Comparison of ENCODE assay signal across 26 cellular contexts in genomic region chr3:36647423-36647853, GRCh38.
DNase-seq lines count a peak whose midpoint lies in the region; ATAC-seq, FAIRE-seq and TF ChIP-seq lines count a peak whose summit lies in the region.
"Had no signal": no experiment of that assay in that cellular context is flagged by ENCODE, and none has a peak within 500 bp of the region (broad histone marks: within the 10 kb centered on the region; RNA-seq: fewer than 3 reads in every experiment).

No MANE protein-coding gene starts in this region.

- H3K36me3 ChIP-seq in K562 (ENCODE audit: control insufficient read depth, insufficient read depth, low read length): no peaks in the 10 kb centered on the region
- H3K36me3 ChIP-seq: HAP-1, stomach had no signal

- no peak overlapping the region for H2AFZ ChIP-seq in K562 (ENCODE audit: low read depth, low read length)

- H3K4me1 ChIP-seq in K562 (replicated peaks in 1 of 2; ENCODE audit: control insufficient read depth in 2 of 2, insufficient read depth in 2 of 2, low read length in 2 of 2): no peaks in the 10 kb centered on the region; a peak in 1 of 5 replicates
- H3K4me1 ChIP-seq: HAP-1, stomach had no signal

- TF ChIP-seq RAD21 in K562 (CRISPR knock-in tag; conservative IDR thresholded peaks at IDR 0.05 in 1 of 2, IDR thresholded peaks at IDR 0.05 in 1 of 2): 0 out of 4 replicates have a peak, but pooled peaks of 1 of the 2 experiments have one; percentile 12

- H4K20me1 ChIP-seq in K562 (replicated peaks; ENCODE audit: control insufficient read depth, insufficient read depth, low read length): no peaks in the 10 kb centered on the region

- POLR2A ChIA-PET in K562 (lab: Yijun Ruan, JAX) (no interaction called here), RWPE1 (lab: Yijun Ruan, JAX; ENCODE audit: low non-redundant PET) (no interaction called here)

- BruUV-seq in K562 (replicated peaks; lab: Mats Ljungman, UMichigan): no TSS peak

- peak; percentile 77; the same call in 1 of the 2 replicates for TF ChIP-seq EP300 in K562 (IDR thresholded peaks at IDR 0.05; ENCODE audit: low read length)

- no peaks in the 10 kb centered on the region for H3K27me3 ChIP-seq in K562 (ENCODE audit: control insufficient read depth in 2 of 2, insufficient read depth in 2 of 2, low read length in 2 of 2)
- H3K27me3 ChIP-seq: stomach had no signal

- H3K4me3 ChIP-seq in AG10803 (ENCODE audit: low read length) (no peak overlapping the region), K562 (no peak overlapping the region), fibroblast of villous mesenchyme (ENCODE audit: low read depth, low read length) (no peak overlapping the region)
- H3K4me3 ChIP-seq: HAP-1, stomach had no signal

- DNase-seq in AG10803 (ENCODE audit: low read depth) (peak; percentile 63), NCI-H460 (ENCODE audit: extremely low read depth, low read depth) (peak; percentile 92), K562 (ENCODE audit: extremely low read depth in 1 of 4, low spot score in 3 of 4) (peak in 1 of 4 experiments; percentile 2), fibroblast of villous mesenchyme (ENCODE audit: low read depth) (peak; percentile 39), RWPE1 (ENCODE audit: low spot score) (no peak), NCI-H146 treated with DMSO at 0.1 percent for 48 hours (lab: John Stamatoyannopoulos, UW; ENCODE audit: unreplicated experiment) (no peak), pons (ENCODE audit: low spot score) (no peak)
- no peak for DNase-seq in activated CD4-positive, alpha-beta T cell treated with anti-CD3 and anti-CD28 coated beads, Interleukin-2, amount 50 U/mL, for 4 hours
- DNase-seq: activated CD4-positive, alpha-beta T cell treated with anti-CD3 and anti-CD28 coated beads for 48 hours; activated naive CD8-positive, alpha-beta T cell treated with anti-CD3 and anti-CD28 coated beads, Interleukin-2, amount 10 ng/mL, durations not matched to agents 7 days and 5 days; CD8-positive, alpha-beta T cell; dermis blood vessel endothelial cell; DMS79; Kasumi-1; mesendoderm; naive thymus-derived CD8-positive, alpha-beta T cell; NCI-H1105 treated with DMSO at 0.1 percent for 48 hours; NCI-H2081 treated with DMSO at 0.1 percent for 48 hours; NCI-H524 treated with DMSO at 0.1 percent for 48 hours; Right ventricle myocardium superior; small intestine; stimulated activated CD4-positive, alpha-beta T cell treated with anti-CD3 and anti-CD28 coated beads, Interleukin-4, amount 100 ng/mL, for 1 hour; stomach; T-helper 1 cell had no signal

- no peak overlapping the region for H3K4me2 ChIP-seq in K562 (ENCODE audit: insufficient read depth, low read length)

- no peaks in the 10 kb centered on the region for H3K79me2 ChIP-seq in K562 (ENCODE audit: control insufficient read depth, insufficient read depth, low read length)

- H3K9me1 ChIP-seq in K562 (ENCODE audit: control insufficient read depth, insufficient read depth, low read length): no peaks in the 10 kb centered on the region

- no peak for FAIRE-seq in K562 (lab: Jason Lieb, UNC)
- FAIRE-seq: small intestine had no signal

- in situ Hi-C loops in K562 (cut with MboI): no loop called here

- intact Hi-C loops in K562 (cut with micrococcal nuclease): no loop called here

- TF ChIP-seq CTCF in AG10803 (conservative IDR thresholded peaks at IDR 0.05; ENCODE audit: low read length): no peak
- no peak for TF ChIP-seq CTCF in K562 (IDR thresholded peaks at IDR 0.05 in 2 of 3, conservative IDR thresholded peaks at IDR 0.05 in 1 of 3; ENCODE audit: insufficient read depth in 2 of 3, low read depth in 1 of 3, low read length in 3 of 3)
- TF ChIP-seq CTCF in fibroblast of villous mesenchyme (IDR thresholded peaks at IDR 0.05; ENCODE audit: insufficient read depth, low read depth, low read length): no peak
- TF ChIP-seq CTCF in RWPE1 (conservative IDR thresholded peaks at IDR 0.05; ENCODE audit: low read depth): no peak

- WGBS in K562 (ENCODE audit: insufficient coverage, low coverage, missing lambda C conversion rate): 2% methylated on average over 3 of the region's 3 CpGs

- no peaks in the 10 kb centered on the region for H3K9me3 ChIP-seq in K562 (replicated peaks; ENCODE audit: control insufficient read depth, insufficient read depth, low read depth, low read length)
- H3K9me3 ChIP-seq: HAP-1, stomach had no signal

- H3K27ac ChIP-seq in K562 (ENCODE audit: extremely low read depth, low read depth, low read length) (no peak overlapping the region), RWPE1 (no peak overlapping the region)
- H3K27ac ChIP-seq: stomach had no signal

- peak; percentile 62 for ATAC-seq in K562
- ATAC-seq: activated T-helper 17 cell treated with anti-CD3 and anti-CD28 coated beads, Interleukin-2, amount 50 U/mL, for 72 hours; CD8-positive, alpha-beta T cell; naive thymus-derived CD8-positive, alpha-beta T cell had no signal

- no peak for TF ChIP-seq POLR2A in K562 (conservative IDR thresholded peaks at IDR 0.05)

- no peak overlapping the region for H3K9ac ChIP-seq in K562 (ENCODE audit: insufficient read depth in 1 of 2, low read depth in 2 of 2, low read length in 2 of 2)

- CTCF ChIA-PET in K562 (lab: Yijun Ruan, JAX; ENCODE audit: low intra/inter-chr PET ratio) (no interaction called here), RWPE1 (lab: Yijun Ruan, JAX) (no interaction called here)

TF ChIP-seq in K562, 482 proteins besides CTCF, POLR2A, EP300 and RAD21 (continues in another document):
- 0 out of 2 replicates have a peak, but pooled peaks have one; percentile 16 for TF ChIP-seq DEAF1 (CRISPR knock-in tag; IDR thresholded peaks at IDR 0.05)
- 0 out of 2 replicates have a peak, but pooled peaks have one; percentile 14 for TF ChIP-seq ZNF780A (CRISPR knock-in tag; IDR thresholded peaks at IDR 0.05)
- TF ChIP-seq ATF1 (CRISPR knock-in tag; IDR thresholded peaks at IDR 0.05): no peak
- peak; percentile 61 for TF ChIP-seq ATF1 (tag; IDR thresholded peaks at IDR 0.05)
- no peak for TF ChIP-seq MBD2 (IDR thresholded peaks at IDR 0.05; ENCODE audit: borderline replicate concordance, low read depth)
- peak; percentile 76 for TF ChIP-seq FOSL1 (tag; conservative IDR thresholded peaks at IDR 0.05)
- TF ChIP-seq ZNF197 (CRISPR knock-in tag; IDR thresholded peaks at IDR 0.05; ENCODE audit: low read depth): 0 out of 2 replicates have a peak, but pooled peaks have one; percentile 5
- TF ChIP-seq MAFG (tag; conservative IDR thresholded peaks at IDR 0.05): 0 out of 2 replicates have a peak, but pooled peaks have one; percentile 11
- TF ChIP-seq, protein P1, sequence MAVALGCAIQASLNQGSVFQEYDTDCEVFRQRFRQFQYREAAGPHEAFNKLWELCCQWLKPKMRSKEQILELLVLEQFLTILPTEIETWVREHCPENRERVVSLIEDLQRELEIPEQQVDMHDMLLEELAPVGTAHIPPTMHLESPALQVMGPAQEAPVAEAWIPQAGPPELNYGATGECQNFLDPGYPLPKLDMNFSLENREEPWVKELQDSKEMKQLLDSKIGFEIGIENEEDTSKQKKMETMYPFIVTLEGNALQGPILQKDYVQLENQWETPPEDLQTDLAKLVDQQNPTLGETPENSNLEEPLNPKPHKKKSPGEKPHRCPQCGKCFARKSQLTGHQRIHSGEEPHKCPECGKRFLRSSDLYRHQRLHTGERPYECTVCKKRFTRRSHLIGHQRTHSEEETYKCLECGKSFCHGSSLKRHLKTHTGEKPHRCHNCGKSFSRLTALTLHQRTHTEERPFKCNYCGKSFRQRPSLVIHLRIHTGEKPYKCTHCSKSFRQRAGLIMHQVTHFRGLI (CRISPR knock-in tag; IDR thresholded peaks at IDR 0.05): peak; percentile 38; the same call in 1 of the 2 replicates
- peak; percentile 84 for TF ChIP-seq ZSCAN32 (CRISPR knock-in tag; IDR thresholded peaks at IDR 0.05)
- 0 out of 2 replicates have a peak, but pooled peaks have one; percentile 23 for TF ChIP-seq ZBTB26 (CRISPR knock-in tag; IDR thresholded peaks at IDR 0.05)
- TF ChIP-seq SLC30A9 (CRISPR knock-in tag; IDR thresholded peaks at IDR 0.05): no peak
- TF ChIP-seq HBP1 (CRISPR knock-in tag; IDR thresholded peaks at IDR 0.05): peak; percentile 77; the same call in 1 of the 2 replicates
- TF ChIP-seq POLR3A (IDR thresholded peaks at IDR 0.05; ENCODE audit: borderline replicate concordance, extremely low read depth, insufficient read depth, insufficient read length): no peak

Comparison
In these comparisons a context has a peak if more than half of its experiments do, and no peak if none do; other contexts are left out.
1. DNase-seq: peak in AG10803 (single experiment), NCI-H460 (single experiment) and fibroblast of villous mesenchyme (single experiment); none in RWPE1 (single experiment), NCI-H146 treated with DMSO at 0.1 percent for 48 hours (single experiment), pons (single experiment) and activated CD4-positive, alpha-beta T cell treated with anti-CD3 and anti-CD28 coated beads, Interleukin-2, amount 50 U/mL, for 4 hours (0 of 2).